In genomic region chr12:123389560-123390351, GRCh38 we compare ENCODE assay signal across 8 cellular contexts. TPM values are rescaled to one million over a fixed set of nuclear protein-coding genes. Genes with fewer than 3 reads are reported as not detected.
DNase-seq lines count a peak whose midpoint lies in the region; ATAC-seq and TF ChIP-seq lines count a peak whose summit lies in the region.

No MANE protein-coding gene starts in this region.

- peak in 2 of 3 donors; percentile 10 to 35 for DNase-seq in CD4-positive, CD25-positive, alpha-beta regulatory T cell
- DNase-seq in NCI-H510A treated with DMSO at 0.1 percent for 48 hours (lab: John Stamatoyannopoulos, UW) (peak; percentile 26), hepatic stellate cell (ENCODE audit: low spot score) (peak; percentile 37), sigmoid colon (peak; percentile 68), midbrain (lab: John Stamatoyannopoulos, UW) (no peak), NCI-H1436 (lab: John Stamatoyannopoulos, UW) (no peak)
- peak; percentile 41 for DNase-seq in activated naive CD8-positive, alpha-beta T cell treated with anti-CD3 and anti-CD28 coated beads for 36 hours

- TF ChIP-seq EP300 in sigmoid colon (IDR thresholded peaks at IDR 0.05): no peak

- H3K36me3 Mint-ChIP-seq in CD4-positive, CD25-positive, alpha-beta regulatory T cell: peaks cover 11% of the 10 kb centered on the region
- peaks cover 15% of the 10 kb centered on the region for H3K36me3 Mint-ChIP-seq in activated naive CD8-positive, alpha-beta T cell treated with anti-CD3 and anti-CD28 coated beads for 36 hours

- H3K4me3 Mint-ChIP-seq in CD4-positive, CD25-positive, alpha-beta regulatory T cell: peak overlapping the region; percentile 79 to 95 (median 90)
- H3K4me3 Mint-ChIP-seq in activated naive CD8-positive, alpha-beta T cell treated with anti-CD3 and anti-CD28 coated beads for 36 hours: peak overlapping the region; percentile 88

- no peaks in the 10 kb centered on the region for H3K9me3 Mint-ChIP-seq in CD4-positive, CD25-positive, alpha-beta regulatory T cell
- no peaks in the 10 kb centered on the region for H3K9me3 Mint-ChIP-seq in activated naive CD8-positive, alpha-beta T cell treated with anti-CD3 and anti-CD28 coated beads for 36 hours

- TF ChIP-seq POLR2A in sigmoid colon (IDR thresholded peaks at IDR 0.05): no peak

- peaks cover 24% of the 10 kb centered on the region for H3K36me3 ChIP-seq in CD4-positive, CD25-positive, alpha-beta regulatory T cell (ENCODE audit: control insufficient read depth, insufficient read depth, low read length)
- H3K36me3 ChIP-seq in sigmoid colon: peaks cover 10 to 43% (median 20%) of the 10 kb centered on the region in 4 donors

- no peak overlapping the region for H3K4me3 ChIP-seq in CD4-positive, CD25-positive, alpha-beta regulatory T cell (ENCODE audit: low read depth, low read length)
- peak overlapping the region; percentile 34 to 75 (median 68) for H3K4me3 ChIP-seq in sigmoid colon

- intact Hi-C loops in sigmoid colon (cut with DNase I): loop anchor here (2.0 to 5.0 kb wide), 2 partner anchors 48 to 119 kb away; partner anchors contain the start of genes CDK2AP1 and RILPL2

- H3K27me3 ChIP-seq in CD4-positive, CD25-positive, alpha-beta regulatory T cell (ENCODE audit: control insufficient read depth, insufficient read depth, low read length): no peaks in the 10 kb centered on the region
- no peaks in the 10 kb centered on the region for H3K27me3 ChIP-seq in sigmoid colon

- no peaks in the 10 kb centered on the region for H3K27me3 Mint-ChIP-seq in CD4-positive, CD25-positive, alpha-beta regulatory T cell
- no peaks in the 10 kb centered on the region for H3K27me3 Mint-ChIP-seq in activated naive CD8-positive, alpha-beta T cell treated with anti-CD3 and anti-CD28 coated beads for 36 hours

- no peak for TF ChIP-seq CTCF in sigmoid colon (IDR thresholded peaks at IDR 0.05)

- H3K27ac Mint-ChIP-seq in CD4-positive, CD25-positive, alpha-beta regulatory T cell: peak overlapping the region; percentile 88 to 95 (median 90)
- peak overlapping the region; percentile 82 for H3K27ac Mint-ChIP-seq in activated naive CD8-positive, alpha-beta T cell treated with anti-CD3 and anti-CD28 coated beads for 36 hours

- peaks cover 36% of the 10 kb centered on the region for H3K4me1 ChIP-seq in CD4-positive, CD25-positive, alpha-beta regulatory T cell (ENCODE audit: control insufficient read depth, insufficient read depth, low read length, poor library complexity, severe bottlenecking)
- peaks cover 0 to 46% (median 40%) of the 10 kb centered on the region in 4 donors for H3K4me1 ChIP-seq in sigmoid colon

- ATAC-seq in CD4-positive, CD25-positive, alpha-beta regulatory T cell (ENCODE audit: low read depth in 2 of 2): peak in 1 of 2 donors; percentile 14
- ATAC-seq in GM19452 (IDR thresholded peaks at IDR 0.05; ENCODE audit: unreplicated experiment): peak; percentile 8

- peak overlapping the region; percentile 41 for H3K27ac ChIP-seq in CD4-positive, CD25-positive, alpha-beta regulatory T cell (ENCODE audit: insufficient read depth, low read length, poor library complexity, severe bottlenecking)
- peak overlapping the region; percentile 75 to 86 (median 82) for H3K27ac ChIP-seq in sigmoid colon

- WGBS in sigmoid colon, 2 donors: 2 to 8% methylated on average over 66 of the region's 66 CpGs

- H3K4me1 Mint-ChIP-seq in CD4-positive, CD25-positive, alpha-beta regulatory T cell: peaks cover 6 to 52% (median 30%) of the 10 kb centered on the region in 4 donors
- H3K4me1 Mint-ChIP-seq in activated naive CD8-positive, alpha-beta T cell treated with anti-CD3 and anti-CD28 coated beads for 36 hours: peaks cover 31% of the 10 kb centered on the region

- H3K9me3 ChIP-seq in CD4-positive, CD25-positive, alpha-beta regulatory T cell (ENCODE audit: control insufficient read depth in 2 of 2, low read length in 2 of 2): no peaks in the 10 kb centered on the region
- H3K9me3 ChIP-seq in sigmoid colon: no peaks in the 10 kb centered on the region

RNA-seq across cellular contexts. Expression of gene KMT5A, which starts 5.8 kb away (rescaled TPM):
- total RNA-seq in CD4-positive, CD25-positive, alpha-beta regulatory T cell: 34.9 TPM
- polyA plus RNA-seq in CD4-positive, CD25-positive, alpha-beta regulatory T cell: 1 to 10 TPM; 1.2 to 4.6 (median 1.7) TPM
- 10 to 100 TPM; 41.2 to 42.6 TPM for total RNA-seq in activated naive CD8-positive, alpha-beta T cell treated with anti-CD3 and anti-CD28 coated beads for 36 hours
- total RNA-seq in sigmoid colon: 10 to 100 TPM; 20.3 to 46.0 (median 24.0) TPM
- polyA plus RNA-seq in sigmoid colon: 10 to 100 TPM; 23.4 to 30.3 (median 30.0) TPM

RNA-seq across cellular contexts. Expression of gene SBNO1, which starts 25.1 kb away (rescaled TPM):
- total RNA-seq in CD4-positive, CD25-positive, alpha-beta regulatory T cell: 36.4 TPM
- 10 to 100 TPM; 27.8 to 34.5 (median 29.6) TPM for polyA plus RNA-seq in CD4-positive, CD25-positive, alpha-beta regulatory T cell
- 10 to 100 TPM; 50.8 to 50.9 TPM for total RNA-seq in activated naive CD8-positive, alpha-beta T cell treated with anti-CD3 and anti-CD28 coated beads for 36 hours
- total RNA-seq in sigmoid colon: 10 to 100 TPM; 20.2 to 23.4 (median 22.2) TPM
- polyA plus RNA-seq in sigmoid colon: 1 to 10 TPM; 3.0 to 8.8 (median 4.9) TPM

RNA-seq across cellular contexts. Expression of gene RILPL2, which starts 46.7 kb away (rescaled TPM):
- 14.7 TPM for total RNA-seq in CD4-positive, CD25-positive, alpha-beta regulatory T cell
- polyA plus RNA-seq in CD4-positive, CD25-positive, alpha-beta regulatory T cell: 10 to 100 TPM; 10.2 to 15.5 (median 10.9) TPM
- total RNA-seq in activated naive CD8-positive, alpha-beta T cell treated with anti-CD3 and anti-CD28 coated beads for 36 hours: 10 to 100 TPM; 18.2 to 18.5 TPM
- total RNA-seq in sigmoid colon: 1 to 10 TPM; 4.3 to 6.4 (median 5.5) TPM
- polyA plus RNA-seq in sigmoid colon: 1 to 10 TPM; 1.6 to 6.5 (median 6.0) TPM

Comparison
In these comparisons a context has a peak if more than half of its experiments do, and no peak if none do; other contexts are left out.
1. DNase-seq: peak in CD4-positive, CD25-positive, alpha-beta regulatory T cell (2 of 3), NCI-H510A treated with DMSO at 0.1 percent for 48 hours (single experiment), activated naive CD8-positive, alpha-beta T cell treated with anti-CD3 and anti-CD28 coated beads for 36 hours (single experiment), hepatic stellate cell (single experiment) and sigmoid colon (single experiment); none in midbrain (single experiment) and NCI-H1436 (single experiment).